Comparison of ENCODE assay signal across 1 cellular context in genomic region chr12:63779498-63780481, GRCh38.
TF ChIP-seq lines count a peak whose summit lies in the region.

TSS of gene RXYLT1 (plus strand) at chr12:63779909. CDS start at chr12:63779961, 52 bp downstream.

TF ChIP-seq in HepG2, 621 proteins besides CTCF, POLR2A, EP300 and RAD21 (continued from another document and continues in another):
- TF ChIP-seq ARNT2 (CRISPR knock-in tag; IDR thresholded peaks at IDR 0.05; ENCODE audit: low read depth) (peak; percentile 69), SMYD3 (CRISPR knock-in tag; IDR thresholded peaks at IDR 0.05) (no peak), ZNF512 (CRISPR knock-in tag; IDR thresholded peaks at IDR 0.05) (no peak), ZNF263 (CRISPR knock-in tag; IDR thresholded peaks at IDR 0.05) (0 out of 2 replicates have a peak, but pooled peaks have one; percentile 10), CC2D1A (CRISPR knock-in tag; IDR thresholded peaks at IDR 0.05) (no peak), MXD1 (CRISPR knock-in tag; IDR thresholded peaks at IDR 0.05) (peak; percentile 83), PRDM15 (CRISPR knock-in tag; IDR thresholded peaks at IDR 0.05) (peak; percentile 66; the same call in 1 of the 2 replicates), EED (CRISPR knock-in tag; IDR thresholded peaks at IDR 0.05) (no peak), MYC (CRISPR knock-in tag; IDR thresholded peaks at IDR 0.05; ENCODE audit: borderline replicate concordance) (peak; percentile 82; the same call in 1 of the 2 replicates), ZNF17 (CRISPR knock-in tag; IDR thresholded peaks at IDR 0.05) (no peak), TFDP1 (CRISPR knock-in tag; IDR thresholded peaks at IDR 0.05; ENCODE audit: borderline replicate concordance) (peak; percentile 54; the same call in 1 of the 2 replicates), ZKSCAN8 (CRISPR knock-in tag; IDR thresholded peaks at IDR 0.05; ENCODE audit: borderline replicate concordance) (no peak), SPEN (CRISPR knock-in tag; IDR thresholded peaks at IDR 0.05; ENCODE audit: low read depth) (peak; percentile 40; the same call in 1 of the 2 replicates), ELF1 (CRISPR knock-in tag; IDR thresholded peaks at IDR 0.05) (peak; percentile 18; the same call in 1 of the 2 replicates), GABPB1 (CRISPR knock-in tag; IDR thresholded peaks at IDR 0.05) (peak; percentile 88), BCL3 (CRISPR knock-in tag; IDR thresholded peaks at IDR 0.05) (0 out of 2 replicates have a peak, but pooled peaks have one; percentile 32), ZNF570 (CRISPR knock-in tag; IDR thresholded peaks at IDR 0.05; ENCODE audit: borderline replicate concordance) (no peak), ATM (IDR thresholded peaks at IDR 0.05; ENCODE audit: borderline replicate concordance) (no peak), MAZ (IDR thresholded peaks at IDR 0.05; ENCODE audit: borderline replicate concordance, low read depth, low read length) (no peak), MAZ (CRISPR knock-in tag; IDR thresholded peaks at IDR 0.05; ENCODE audit: low read depth) (peak; percentile 51; the same call in 1 of the 2 replicates), ZSCAN20 (CRISPR knock-in tag; IDR thresholded peaks at IDR 0.05; ENCODE audit: borderline replicate concordance) (0 out of 2 replicates have a peak, but pooled peaks have one; percentile 23), ZNF256 (CRISPR knock-in tag; conservative IDR thresholded peaks at IDR 0.05) (no peak; the same call in 1 of the 2 replicates), SP5 (CRISPR knock-in tag; IDR thresholded peaks at IDR 0.05; ENCODE audit: borderline replicate concordance, low read depth) (0 out of 2 replicates have a peak, but pooled peaks have one; percentile 6), ZBTB26 (CRISPR knock-in tag; IDR thresholded peaks at IDR 0.05; ENCODE audit: borderline replicate concordance) (no peak), CEBPZ (IDR thresholded peaks at IDR 0.05; ENCODE audit: low read length) (no peak), ZNF563 (CRISPR knock-in tag; IDR thresholded peaks at IDR 0.05) (peak; percentile 85; the same call in 1 of the 2 replicates), ZBED4 (CRISPR knock-in tag; IDR thresholded peaks at IDR 0.05; ENCODE audit: borderline replicate concordance) (peak; percentile 43; the same call in 1 of the 2 replicates), ERF (CRISPR knock-in tag; IDR thresholded peaks at IDR 0.05) (no peak; the same call in 1 of the 2 replicates), TCF12 (IDR thresholded peaks at IDR 0.05) (no peak), TCF12 (CRISPR knock-in tag; IDR thresholded peaks at IDR 0.05) (peak; percentile 69; the same call in 1 of the 2 replicates), IKZF5 (CRISPR knock-in tag; IDR thresholded peaks at IDR 0.05) (peak; percentile 60; the same call in 1 of the 2 replicates), JARID2 (CRISPR knock-in tag; IDR thresholded peaks at IDR 0.05; ENCODE audit: insufficient replicate concordance) (no peak)
